ENCODE assay signal across 1 cellular context in genomic region chr18:45838302-45839070, GRCh38.
TF ChIP-seq lines count a peak whose summit lies in the region.

No MANE protein-coding gene starts in this region.

TF ChIP-seq in A549, 52 proteins besides CTCF, POLR2A, EP300 and RAD21 (continued from another document):
- no peak for TF ChIP-seq SREBF2 (IDR thresholded peaks at IDR 0.05)
- no peak for TF ChIP-seq SMC3 (IDR thresholded peaks at IDR 0.05)
- TF ChIP-seq HOXA7 (CRISPR knock-in tag; IDR thresholded peaks at IDR 0.05) = no peak
- no peak for TF ChIP-seq PHF8 (IDR thresholded peaks at IDR 0.05; ENCODE audit: borderline replicate concordance, low read depth)
- TF ChIP-seq ELK1 (IDR thresholded peaks at IDR 0.05; ENCODE audit: low read depth, low read length) = no peak
- no peak for TF ChIP-seq USF2 (IDR thresholded peaks at IDR 0.05)
- no peak for TF ChIP-seq EHMT2 (IDR thresholded peaks at IDR 0.05; ENCODE audit: low read depth)
- TF ChIP-seq MAFK (IDR thresholded peaks at IDR 0.05; ENCODE audit: partially characterized antibody) = no peak
- TF ChIP-seq NPAS2 (CRISPR knock-in tag; IDR thresholded peaks at IDR 0.05; ENCODE audit: borderline replicate concordance) = no peak
- no peak for TF ChIP-seq REST (IDR thresholded peaks at IDR 0.05)
- no peak for TF ChIP-seq FOXS1 (CRISPR knock-in tag; IDR thresholded peaks at IDR 0.05)
- no peak for TF ChIP-seq KDM5A (IDR thresholded peaks at IDR 0.05)
- TF ChIP-seq CBX8 (IDR thresholded peaks at IDR 0.05) = no peak
- no peak for TF ChIP-seq HOXB13 (CRISPR knock-in tag; IDR thresholded peaks at IDR 0.05; ENCODE audit: low read depth)
- no peak for TF ChIP-seq MAZ (IDR thresholded peaks at IDR 0.05; ENCODE audit: borderline replicate concordance, low read depth, low read length)
- no peak for TF ChIP-seq TP53 (CRISPR knock-in tag; IDR thresholded peaks at IDR 0.05)
- no peak for TF ChIP-seq ZNF302 (CRISPR knock-in tag; IDR thresholded peaks at IDR 0.05)
